1 cellular context compared by ENCODE assay signal in the genomic region with DNA sequence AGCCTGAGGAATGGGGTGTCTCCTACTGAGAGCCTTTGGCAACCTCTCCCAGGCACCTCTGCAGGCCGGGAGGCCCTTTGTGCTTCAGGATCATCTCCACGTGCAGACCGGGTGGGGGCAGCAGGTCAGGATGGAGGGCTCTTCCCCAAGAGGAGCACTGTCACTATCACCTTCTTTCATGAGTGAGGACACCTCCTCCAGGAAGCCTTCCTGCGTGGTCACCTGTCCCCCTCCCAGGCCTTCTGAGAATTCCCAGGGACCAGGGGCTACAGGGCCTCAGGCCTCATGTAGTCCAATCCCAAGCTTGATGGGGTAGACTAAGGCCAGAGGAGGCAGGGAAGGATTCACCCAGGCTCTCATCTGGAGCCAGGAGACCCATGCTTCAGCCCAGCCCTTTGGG.
TF ChIP-seq lines count a peak whose summit lies in the region.

No MANE protein-coding gene starts in this region.

TF ChIP-seq in H1, 55 proteins besides CTCF, POLR2A, EP300 and RAD21:
- TF ChIP-seq ASH2L (IDR thresholded peaks at IDR 0.05; ENCODE audit: low read length) (no peak), SIN3A (conservative IDR thresholded peaks at IDR 0.05 in 1 of 2, IDR thresholded peaks at IDR 0.05 in 1 of 2; ENCODE audit: low read depth in 1 of 2, low read length in 2 of 2) (no peak), JUND (IDR thresholded peaks at IDR 0.05; ENCODE audit: low read length) (no peak), KDM1A (IDR thresholded peaks at IDR 0.05; ENCODE audit: borderline replicate concordance, low read length) (no peak), E2F6 (IDR thresholded peaks at IDR 0.05) (no peak), SP4 (IDR thresholded peaks at IDR 0.05; ENCODE audit: low read length) (no peak)
